ENCODE assay signal across 8 cellular contexts in the genomic region with DNA sequence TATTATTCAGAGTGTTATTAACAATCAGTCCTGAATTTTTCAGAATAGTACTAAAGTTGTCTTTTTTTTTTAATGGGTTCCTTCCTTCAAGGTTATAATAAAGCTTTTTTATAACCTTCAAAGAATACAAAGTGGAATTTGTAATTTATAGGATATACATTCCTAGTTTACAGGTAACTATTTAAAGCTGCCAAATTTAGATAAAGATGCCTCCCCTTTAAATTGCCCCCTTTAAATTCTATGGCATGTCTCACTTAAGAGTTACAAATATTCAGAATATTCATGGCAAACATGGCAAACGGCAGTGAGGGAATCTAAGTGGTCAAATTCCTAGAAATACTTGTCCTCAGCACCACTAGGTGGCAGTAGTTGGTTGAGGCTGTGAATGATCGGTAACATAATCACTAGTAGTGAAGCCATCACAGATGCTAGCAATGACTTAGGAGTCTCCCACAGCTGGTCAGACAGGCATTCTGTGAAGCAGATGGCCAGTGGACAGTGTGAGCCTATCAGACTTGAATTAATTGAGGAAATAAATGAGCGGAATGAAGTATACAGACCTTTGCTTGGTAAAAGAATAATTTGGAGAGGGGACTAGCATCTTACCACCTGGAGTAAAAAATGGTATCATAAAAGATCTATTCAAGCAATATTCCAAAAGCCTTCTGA.
DNase-seq lines count a peak whose midpoint lies in the region; ATAC-seq, FAIRE-seq and TF ChIP-seq lines count a peak whose summit lies in the region.

No MANE protein-coding gene starts in this region.

- DNase-seq in EL (peak; percentile 67), H54 (ENCODE audit: insufficient read length, low spot score) (no peak), LoVo (ENCODE audit: low spot score) (peak; percentile 68), RKO (ENCODE audit: low spot score) (peak; percentile 84), germinal center (ENCODE audit: low spot score) (peak; percentile 57), pancreas (peak in 4 of 6 donors; percentile 35 to 70 (median 56))
- DNase-seq in activated T-helper 2 cell treated with anti-CD3 and anti-CD28 coated beads, Interferon-gamma antibody, Interleukin-2, Interleukin-4, amounts not matched to agents 10 μg/mL and 5 μg/mL and 100 μg/mL, durations not matched to agents 14 hours and 24 hours and 36 hours (ENCODE audit: low spot score), result peak; percentile 20

- no peaks in the 10 kb centered on the region for H3K27me3 Mint-ChIP-seq in activated T-helper 2 cell treated with anti-CD3 and anti-CD28 coated beads, Interferon-gamma antibody, Interleukin-2, Interleukin-4, amounts not matched to agents 10 μg/mL and 5 μg/mL and 100 μg/mL, durations not matched to agents 14 hours and 24 hours and 36 hours (ENCODE audit: low read depth)

- intact Hi-C loops in activated T-helper 2 cell treated with anti-CD3 and anti-CD28 coated beads, Interferon-gamma antibody, Interleukin-2, Interleukin-4, amounts not matched to agents 10 μg/mL and 5 μg/mL and 100 μg/mL, durations not matched to agents 14 hours and 24 hours and 36 hours (cut with micrococcal nuclease), result loop anchor here (1.0 to 5.0 kb wide), 5 partner anchors 82 to 569 kb away; no protein-coding TSS in a partner anchor
- intact Hi-C loops in pancreas (cut with DNase I), result loop anchor here in 1 of 3 donors (10.0 kb wide), 1 partner anchor 561 kb away; no protein-coding TSS in a partner anchor

- peaks cover 4% of the 10 kb centered on the region for H3K36me3 Mint-ChIP-seq in activated T-helper 2 cell treated with anti-CD3 and anti-CD28 coated beads, Interferon-gamma antibody, Interleukin-2, Interleukin-4, amounts not matched to agents 10 μg/mL and 5 μg/mL and 100 μg/mL, durations not matched to agents 14 hours and 24 hours and 36 hours (ENCODE audit: low read depth)

- ATAC-seq in pancreas, result peak; percentile 71 to 97 (median 92)
- ATAC-seq in GM21381 (IDR thresholded peaks at IDR 0.05; ENCODE audit: unreplicated experiment), result no peak

- WGBS in pancreas, 2 donors, result 7 to 8% methylated on average over 3 of the region's 3 CpGs

- no peak for TF ChIP-seq POLR2A in H54 (IDR thresholded peaks at IDR 0.05; ENCODE audit: low read depth, low read length)

- H3K27ac ChIP-seq in pancreas, result no peak overlapping the region

- peak; percentile 58 for FAIRE-seq in H54 (lab: Jason Lieb, UNC)
- no peak for FAIRE-seq in pancreas (lab: Jason Lieb, UNC)

- no peaks in the 10 kb centered on the region for H3K4me1 ChIP-seq in pancreas

- H3K4me1 Mint-ChIP-seq in activated T-helper 2 cell treated with anti-CD3 and anti-CD28 coated beads, Interferon-gamma antibody, Interleukin-2, Interleukin-4, amounts not matched to agents 10 μg/mL and 5 μg/mL and 100 μg/mL, durations not matched to agents 14 hours and 24 hours and 36 hours (ENCODE audit: low read depth), result no peaks in the 10 kb centered on the region

- no peaks in the 10 kb centered on the region for H3K9me3 ChIP-seq in pancreas

- no peak overlapping the region for H3K27ac Mint-ChIP-seq in activated T-helper 2 cell treated with anti-CD3 and anti-CD28 coated beads, Interferon-gamma antibody, Interleukin-2, Interleukin-4, amounts not matched to agents 10 μg/mL and 5 μg/mL and 100 μg/mL, durations not matched to agents 14 hours and 24 hours and 36 hours

- peak; percentile 47 to 72 (median 60) for TF ChIP-seq CTCF in pancreas (IDR thresholded peaks at IDR 0.05)

- H3K4me3 Mint-ChIP-seq in activated T-helper 2 cell treated with anti-CD3 and anti-CD28 coated beads, Interferon-gamma antibody, Interleukin-2, Interleukin-4, amounts not matched to agents 10 μg/mL and 5 μg/mL and 100 μg/mL, durations not matched to agents 14 hours and 24 hours and 36 hours (ENCODE audit: low read depth), result no peak overlapping the region

- peaks cover 0 to 5% (median 0%) of the 10 kb centered on the region in 3 donors for H3K36me3 ChIP-seq in pancreas

- H3K4me3 ChIP-seq in pancreas, result no peak overlapping the region

- no peaks in the 10 kb centered on the region for H3K27me3 ChIP-seq in pancreas

- no peaks in the 10 kb centered on the region for H3K9me3 Mint-ChIP-seq in activated T-helper 2 cell treated with anti-CD3 and anti-CD28 coated beads, Interferon-gamma antibody, Interleukin-2, Interleukin-4, amounts not matched to agents 10 μg/mL and 5 μg/mL and 100 μg/mL, durations not matched to agents 14 hours and 24 hours and 36 hours
